ENCODE assay signal across 21 cellular contexts in the genomic region with DNA sequence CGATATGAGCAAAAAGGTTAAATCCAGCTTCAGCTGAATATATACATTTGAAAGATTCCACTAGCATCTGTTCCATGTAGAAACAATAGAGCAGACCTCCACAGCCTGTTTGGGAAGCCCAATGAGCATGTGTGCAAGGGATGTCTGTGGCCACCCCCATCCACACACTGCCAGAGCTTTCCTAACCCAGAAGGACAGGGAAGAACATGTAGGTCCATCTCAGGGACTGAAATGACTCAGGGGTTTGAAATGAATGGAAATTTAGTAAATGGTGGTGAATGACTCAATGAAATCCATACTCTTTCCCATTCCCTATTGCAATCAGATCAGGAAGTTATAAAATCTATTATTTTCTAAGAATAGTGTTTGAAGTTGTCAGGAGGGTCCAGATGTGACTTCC.
DNase-seq lines count a peak whose midpoint lies in the region; ATAC-seq and TF ChIP-seq lines count a peak whose summit lies in the region.
"Had no signal": no experiment of that assay in that cellular context is flagged by ENCODE, and none has a peak within 500 bp of the region (broad histone marks: within the 10 kb centered on the region; RNA-seq: fewer than 3 reads in every experiment).

No MANE protein-coding gene starts in this region.

- H3K27ac Mint-ChIP-seq in HFFc6 (no peak overlapping the region; the same call in 1 of the 2 replicates), glutamatergic neuron (ENCODE audit: unreplicated experiment) (peak overlapping the region; percentile 71)
- no peak overlapping the region for H3K27ac Mint-ChIP-seq in CD4-positive, alpha-beta T cell
- H3K27ac Mint-ChIP-seq: activated CD4-positive, alpha-beta T cell treated with anti-CD3 and anti-CD28 coated beads for 36 hours; activated naive CD4-positive, alpha-beta T cell treated with anti-CD3 and anti-CD28 coated beads, Interleukin-2, amount 50 U/mL, for 24 hours; activated T-cell treated with anti-CD3 and anti-CD28 coated beads, Interleukin-2, amount 50 U/mL, for 72 hours; CD4-positive, CD25-positive, alpha-beta regulatory T cell; endodermal cell had no signal

- CTCF ChIA-PET in CD4-positive, alpha-beta T cell (lab: Charles Lee), result no interaction called here

- intact Hi-C loops in CD4-positive, alpha-beta T cell (cut with DNase I, micrococcal nuclease), result no loop called here

- H3K36me3 Mint-ChIP-seq in HFFc6 (ENCODE audit: low read depth) (no peaks in the 10 kb centered on the region), glutamatergic neuron (ENCODE audit: unreplicated experiment) (no peaks in the 10 kb centered on the region)
- H3K36me3 Mint-ChIP-seq in CD4-positive, alpha-beta T cell (ENCODE audit: low read depth), result no peaks in the 10 kb centered on the region
- H3K36me3 Mint-ChIP-seq: activated naive CD4-positive, alpha-beta T cell treated with anti-CD3 and anti-CD28 coated beads, Interleukin-2, amount 50 U/mL, for 24 hours; CD4-positive, CD25-positive, alpha-beta regulatory T cell had no signal

- no peaks in the 10 kb centered on the region; the same call in none of the 2 replicates for H3K27me3 Mint-ChIP-seq in HFFc6 (ENCODE audit: insufficient read depth)
- H3K27me3 Mint-ChIP-seq in glutamatergic neuron (ENCODE audit: unreplicated experiment), result no peaks in the 10 kb centered on the region
- peaks cover 4% of the 10 kb centered on the region for H3K27me3 Mint-ChIP-seq in CD4-positive, alpha-beta T cell

- H3K9me3 ChIP-seq in CD4-positive, alpha-beta T cell (ENCODE audit: control insufficient read depth, low read length), result no peaks in the 10 kb centered on the region
- H3K9me3 ChIP-seq: neutrophil had no signal

- no peak overlapping the region for H3K27ac ChIP-seq in CD4-positive, alpha-beta T cell (ENCODE audit: low read depth, low read length)
- H3K27ac ChIP-seq: neutrophil had no signal

- DNase-seq in AG08396 (ENCODE audit: low spot score), result peak; percentile 12
- peak; percentile 36 for DNase-seq in HFFc6
- DNase-seq in amniotic epithelial cell (ENCODE audit: low read depth), result peak; percentile 4
- no peak for DNase-seq in glutamatergic neuron
- no peak for DNase-seq in activated effector memory CD4-positive, alpha-beta T cell treated with Interleukin-2 at 50 U/mL for 16 hours
- no peak for DNase-seq in CD4-positive, alpha-beta T cell
- no peak for DNase-seq in Kasumi-1 (lab: John Stamatoyannopoulos, UW)
- DNase-seq: ACHN; activated CD4-positive, alpha-beta T cell treated with anti-CD3 and anti-CD28 coated beads for 36 hours; activated T-cell treated with anti-CD3 and anti-CD28 coated beads, Interleukin-2, amount 50 U/mL, for 72 hours; CD4-positive, CD25-positive, alpha-beta regulatory T cell; endodermal cell; H7; kidney; NCI-H1105 treated with DMSO at 0.1 percent for 48 hours; NCI-H2081; NCI-H446; SW 1271 had no signal

- no peak for ATAC-seq in GM18867 (IDR thresholded peaks at IDR 0.05; ENCODE audit: unreplicated experiment)
- no peak for ATAC-seq in CD4-positive, alpha-beta T cell (ENCODE audit: poor library complexity)
- ATAC-seq: activated CD4-positive, alpha-beta T cell treated with anti-CD3 and anti-CD28 coated beads for 36 hours; activated T-cell treated with anti-CD3 and anti-CD28 coated beads, Interleukin-2, amount 50 U/mL, for 72 hours had no signal

- no peak overlapping the region for H3K4me3 Mint-ChIP-seq in HFFc6
- H3K4me3 Mint-ChIP-seq in glutamatergic neuron (ENCODE audit: unreplicated experiment), result no peak overlapping the region
- H3K4me3 Mint-ChIP-seq in CD4-positive, alpha-beta T cell, result no peak overlapping the region
- H3K4me3 Mint-ChIP-seq: activated CD4-positive, alpha-beta T cell treated with anti-CD3 and anti-CD28 coated beads for 36 hours; activated naive CD4-positive, alpha-beta T cell treated with anti-CD3 and anti-CD28 coated beads, Interleukin-2, amount 50 U/mL, for 24 hours; activated T-cell treated with anti-CD3 and anti-CD28 coated beads, Interleukin-2, amount 50 U/mL, for 72 hours; CD4-positive, CD25-positive, alpha-beta regulatory T cell; endodermal cell had no signal

- H3K4me1 Mint-ChIP-seq in HFFc6 (ENCODE audit: low read depth) (peaks cover 11% of the 10 kb centered on the region), glutamatergic neuron (ENCODE audit: low read depth, unreplicated experiment) (peaks cover 6% of the 10 kb centered on the region)
- H3K4me1 Mint-ChIP-seq in CD4-positive, alpha-beta T cell (ENCODE audit: low read depth), result no peaks in the 10 kb centered on the region
- H3K4me1 Mint-ChIP-seq: activated CD4-positive, alpha-beta T cell treated with anti-CD3 and anti-CD28 coated beads for 36 hours; activated naive CD4-positive, alpha-beta T cell treated with anti-CD3 and anti-CD28 coated beads, Interleukin-2, amount 50 U/mL, for 24 hours; CD4-positive, CD25-positive, alpha-beta regulatory T cell had no signal

- H3K27me3 ChIP-seq in CD4-positive, alpha-beta T cell (ENCODE audit: control insufficient read depth, insufficient read depth, low read length), result peaks cover 3% of the 10 kb centered on the region
- H3K27me3 ChIP-seq: neutrophil had no signal

- H3K9me3 Mint-ChIP-seq in HFFc6, result no peaks in the 10 kb centered on the region
- H3K9me3 Mint-ChIP-seq in glutamatergic neuron (ENCODE audit: unreplicated experiment), result no peaks in the 10 kb centered on the region
- no peaks in the 10 kb centered on the region for H3K9me3 Mint-ChIP-seq in CD4-positive, alpha-beta T cell
- H3K9me3 Mint-ChIP-seq: activated naive CD4-positive, alpha-beta T cell treated with anti-CD3 and anti-CD28 coated beads, Interleukin-2, amount 50 U/mL, for 24 hours; endodermal cell had no signal

- POLR2A ChIA-PET in CD4-positive, alpha-beta T cell (lab: Charles Lee), result no interaction called here

- no peak for TF ChIP-seq CTCF in HFFc6 (IDR thresholded peaks at IDR 0.05)
- no peak for TF ChIP-seq CTCF in glutamatergic neuron (IDR thresholded peaks at IDR 0.05; ENCODE audit: partially characterized antibody, unreplicated experiment)
- TF ChIP-seq CTCF in CD4-positive, alpha-beta T cell (IDR thresholded peaks at IDR 0.05), result no peak

Comparison
In these comparisons a context has a peak if more than half of its experiments do, and no peak if none do; other contexts are left out.
1. DNase-seq: peak in AG08396 (single experiment), HFFc6 (single experiment) and amniotic epithelial cell (single experiment); none in glutamatergic neuron (single experiment), activated effector memory CD4-positive, alpha-beta T cell treated with Interleukin-2 at 50 U/mL for 16 hours (single experiment), CD4-positive, alpha-beta T cell (0 of 10) and Kasumi-1 (0 of 2).